In genomic region chr2:166125557-166125956, GRCh38 we compare ENCODE assay signal across 1 cellular context.
TF ChIP-seq lines count a peak whose summit lies in the region.

No MANE protein-coding gene starts in this region.

TF ChIP-seq in GM23338, 12 proteins besides CTCF, POLR2A, EP300 and RAD21 (continued from another document):
- TF ChIP-seq ZNF462 (CRISPR knock-in tag; IDR thresholded peaks at IDR 0.05): no peak
- no peak for TF ChIP-seq EZH2phosphoT487 (IDR thresholded peaks at IDR 0.05; ENCODE audit: unreplicated experiment)
- no peak for TF ChIP-seq ETS1 (IDR thresholded peaks at IDR 0.05)
